Comparison of ENCODE assay signal across 18 cellular contexts in the genomic region with DNA sequence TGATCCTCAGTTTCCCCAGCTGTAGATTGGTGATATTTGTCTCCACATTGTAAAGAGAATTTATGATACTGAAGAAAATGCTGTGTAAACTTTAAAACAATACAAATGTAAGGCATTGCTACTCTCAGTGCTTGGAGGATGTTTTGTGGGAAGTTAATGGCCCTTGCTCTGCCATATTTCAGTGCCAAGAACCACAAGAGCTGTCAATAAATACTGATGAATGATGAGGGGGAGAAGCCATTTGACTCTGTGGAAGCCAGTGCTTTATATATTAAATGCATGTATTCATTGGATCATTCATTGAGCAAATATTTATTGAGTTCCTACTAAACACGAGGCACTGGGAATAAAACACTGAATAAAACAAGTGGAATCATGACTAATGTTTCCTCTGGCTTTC. TPM values are rescaled to one million over a fixed set of nuclear protein-coding genes. Genes with fewer than 3 reads are reported as not detected.
DNase-seq lines count a peak whose midpoint lies in the region; TF ChIP-seq lines count a peak whose summit lies in the region.
"Had no signal": no experiment of that assay in that cellular context is flagged by ENCODE, and none has a peak within 500 bp of the region (broad histone marks: within the 10 kb centered on the region; RNA-seq: fewer than 3 reads in every experiment).

No MANE protein-coding gene starts in this region.

- DNase-seq in NCI-H2171 treated with DMSO at 0.1 percent for 48 hours (lab: John Stamatoyannopoulos, UW) = peak; percentile 80
- no peak for DNase-seq in NCI-H2171 (lab: John Stamatoyannopoulos, UW)
- peak; percentile 36 for DNase-seq in NCI-H2029 (lab: John Stamatoyannopoulos, UW)
- no peak for DNase-seq in chondrocyte (ENCODE audit: low spot score)
- no peak for DNase-seq in tibial artery
- DNase-seq in activated CD4-positive, alpha-beta T cell treated with anti-CD3 and anti-CD28 coated beads for 4 hours = no peak
- no peak for DNase-seq in SW 1271 (lab: John Stamatoyannopoulos, UW)
- no peak for DNase-seq in colonic mucosa
- DNase-seq: adrenal gland; CD4-positive, alpha-beta T cell; foreskin melanocyte; naive B cell; stimulated activated CD4-positive, alpha-beta T cell treated with anti-CD3 and anti-CD28 coated beads, Interleukin-12 subunit alpha, Interleukin-12 subunit beta, amount 100 ng/mL, for 4 hours; stimulated activated naive CD4-positive, alpha-beta T cell; T-cell had no signal

- no peak overlapping the region for H3K4me3 ChIP-seq in tibial artery
- no peak overlapping the region for H3K4me3 ChIP-seq in colonic mucosa
- H3K4me3 ChIP-seq: adrenal gland, lung had no signal

- H3K9ac ChIP-seq in colonic mucosa (ENCODE audit: low read depth in 2 of 2, low read length in 2 of 2) = no peak overlapping the region

- no peaks in the 10 kb centered on the region for H3K27me3 Mint-ChIP-seq in chondrocyte (ENCODE audit: low read depth)
- H3K27me3 Mint-ChIP-seq: CD4-positive, alpha-beta T cell had no signal

- H3K27me3 ChIP-seq in tibial artery (no peaks in the 10 kb centered on the region), colonic mucosa (no peaks in the 10 kb centered on the region)
- H3K27me3 ChIP-seq: adrenal gland had no signal

- H3K4me3 Mint-ChIP-seq in chondrocyte (ENCODE audit: unreplicated experiment) = no peak overlapping the region
- H3K4me3 Mint-ChIP-seq: activated T-helper 17 cell treated with anti-CD3 and anti-CD28 coated beads, Interleukin-2, amount 50 U/mL, for 72 hours; CD4-positive, alpha-beta T cell; IgD-negative memory B cell; naive B cell; T-cell had no signal

- H3K4me1 ChIP-seq in tibial artery (peaks cover 0 to 88% (median 49%) of the 10 kb centered on the region in 4 donors), colonic mucosa (no peaks in the 10 kb centered on the region)
- H3K4me1 ChIP-seq: adrenal gland had no signal

- peaks cover 3% of the 10 kb centered on the region for H3K36me3 Mint-ChIP-seq in chondrocyte (ENCODE audit: low read depth)
- H3K36me3 Mint-ChIP-seq: naive B cell, T-cell had no signal

- H3K4me1 Mint-ChIP-seq in chondrocyte (ENCODE audit: low read depth) = peaks cover 66% of the 10 kb centered on the region
- H3K4me1 Mint-ChIP-seq: activated T-helper 17 cell treated with anti-CD3 and anti-CD28 coated beads, Interleukin-2, amount 50 U/mL, for 72 hours; IgD-negative memory B cell; naive B cell; T-cell had no signal

- H3K27ac Mint-ChIP-seq in chondrocyte (ENCODE audit: unreplicated experiment) = peak overlapping the region; percentile 58
- H3K27ac Mint-ChIP-seq: activated T-helper 17 cell treated with anti-CD3 and anti-CD28 coated beads, Interleukin-2, amount 50 U/mL, for 72 hours; CD4-positive, alpha-beta T cell; IgD-negative memory B cell; naive B cell; T-cell had no signal

- peaks cover 5% of the 10 kb centered on the region for H3K9me3 Mint-ChIP-seq in chondrocyte (ENCODE audit: low read depth)
- H3K9me3 Mint-ChIP-seq: activated T-helper 17 cell treated with anti-CD3 and anti-CD28 coated beads, Interleukin-2, amount 50 U/mL, for 72 hours had no signal

- TF ChIP-seq CTCF in chondrocyte (IDR thresholded peaks at IDR 0.05) (no peak), tibial artery (IDR thresholded peaks at IDR 0.05) (no peak), colonic mucosa (IDR thresholded peaks at IDR 0.05) (no peak)

- intact Hi-C loops in tibial artery (cut with DNase I; ENCODE audit: low total_unique reads) = no loop called here
- intact Hi-C loops in colonic mucosa (cut with DNase I) = no loop called here

- no peaks in the 10 kb centered on the region for H3K36me3 ChIP-seq in tibial artery
- no peaks in the 10 kb centered on the region for H3K36me3 ChIP-seq in colonic mucosa
- H3K36me3 ChIP-seq: adrenal gland had no signal

- H3K9me3 ChIP-seq in tibial artery (no peaks in the 10 kb centered on the region), colonic mucosa (no peaks in the 10 kb centered on the region)
- H3K9me3 ChIP-seq: adrenal gland had no signal

- H3K27ac ChIP-seq in tibial artery = peak overlapping the region; percentile 76 to 81
- H3K27ac ChIP-seq in colonic mucosa = no peak overlapping the region
- H3K27ac ChIP-seq: adrenal gland had no signal

RNA-seq across cellular contexts. Expression of a gene that starts 30.8 kb away (rescaled TPM):
- total RNA-seq in chondrocyte = 27.0 to 48.5 TPM (median 27.0 TPM) in 3 replicates
- 10 to 100 TPM in 1 of 2 donors, under 1 TPM in 1; 0.84 to 10.2 TPM for total RNA-seq in colonic mucosa

Comparison
In these comparisons a context has a peak if more than half of its experiments do, and no peak if none do; other contexts are left out.
1. DNase-seq: peak in NCI-H2171 treated with DMSO at 0.1 percent for 48 hours (single experiment) and NCI-H2029 (single experiment); none in NCI-H2171 (single experiment), chondrocyte (single experiment), tibial artery (0 of 2), activated CD4-positive, alpha-beta T cell treated with anti-CD3 and anti-CD28 coated beads for 4 hours (0 of 2), SW 1271 (0 of 2) and colonic mucosa (single experiment).